20 cellular contexts compared by ENCODE assay signal in the genomic region with DNA sequence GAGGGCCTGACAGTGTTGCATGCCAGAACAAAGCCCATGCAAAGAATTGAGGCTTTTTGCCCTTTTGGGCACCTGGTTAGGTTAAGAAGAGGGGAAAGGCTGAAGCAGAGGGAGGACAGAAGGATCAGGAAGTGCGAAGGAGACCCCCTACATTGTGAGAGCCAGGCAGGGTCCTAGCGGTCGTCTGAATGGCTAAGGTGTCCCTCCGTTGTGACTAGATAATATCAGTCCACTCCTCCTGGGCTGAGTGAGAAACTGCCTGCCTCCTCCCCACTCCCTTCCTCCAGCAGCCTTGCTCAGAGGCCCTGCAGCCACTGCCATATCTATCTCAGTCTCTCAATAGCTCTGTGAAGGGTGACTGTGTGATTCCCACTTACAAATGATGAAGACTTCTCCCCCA.
DNase-seq lines count a peak whose midpoint lies in the region; ATAC-seq, FAIRE-seq and TF ChIP-seq lines count a peak whose summit lies in the region.
"Had no signal": no experiment of that assay in that cellular context is flagged by ENCODE, and none has a peak within 500 bp of the region (broad histone marks: within the 10 kb centered on the region; RNA-seq: fewer than 3 reads in every experiment).

No MANE protein-coding gene starts in this region.

- H3K4me1 ChIP-seq in K562 (replicated peaks in 1 of 2; ENCODE audit: control insufficient read depth in 2 of 2, insufficient read depth in 2 of 2, low read length in 2 of 2) (peaks cover 21 to 25% of the 10 kb centered on the region in 2 experiments), muscle layer of colon (ENCODE audit: insufficient read depth, low read length) (peaks cover 31% of the 10 kb centered on the region), rectal smooth muscle tissue (ENCODE audit: control insufficient read depth, insufficient read depth, low read length) (peaks cover 20% of the 10 kb centered on the region)
- H3K4me1 ChIP-seq: Caco-2, HAP-1 had no signal

- CTCF ChIA-PET in K562 (lab: Yijun Ruan, JAX; ENCODE audit: low intra/inter-chr PET ratio) = no interaction called here

- ATAC-seq in K562 = peak; percentile 76
- no peak for ATAC-seq in GM21526 (IDR thresholded peaks at IDR 0.05; ENCODE audit: low FRiP score, unreplicated experiment)
- ATAC-seq: GM12878, GM23338 had no signal

- peak in 1 of 4 experiments; percentile 61 for DNase-seq in K562 (ENCODE audit: extremely low read depth in 1 of 4, low spot score in 3 of 4)
- no peak for DNase-seq in GOT3 (lab: John Stamatoyannopoulos, UW)
- no peak for DNase-seq in NCI-H1092 (lab: John Stamatoyannopoulos, UW)
- DNase-seq in stimulated activated CD4-positive, alpha-beta T cell treated with anti-CD3 and anti-CD28 coated beads, Interleukin-4, amount 100 ng/mL, for 4 hours = no peak
- DNase-seq: C1 segment of cervical spinal cord; Caco-2; CD4-positive, alpha-beta memory T cell; DMS 273 treated with DMSO at 0.1 percent for 48 hours; DMS79; EL; GDM1; HFFc6 had no signal

- H2AFZ ChIP-seq in K562 (ENCODE audit: low read depth, low read length) = peak overlapping the region; percentile 33

- TF ChIP-seq RAD21 in K562 (CRISPR knock-in tag; conservative IDR thresholded peaks at IDR 0.05 in 1 of 2, IDR thresholded peaks at IDR 0.05 in 1 of 2) = no peak

- 24% methylated on average over 4 of the region's 4 CpGs for WGBS in K562 (ENCODE audit: insufficient coverage, low coverage, missing lambda C conversion rate)

- H3K9me3 ChIP-seq in K562 (replicated peaks; ENCODE audit: control insufficient read depth, insufficient read depth, low read depth, low read length) (peaks cover 8% of the 10 kb centered on the region; the same call in 1 of the 2 replicates), muscle layer of colon (ENCODE audit: low read length) (no peaks in the 10 kb centered on the region)

- POLR2A ChIA-PET in K562 (lab: Yijun Ruan, JAX) = interaction anchor here (0.5 to 1.1 kb wide), 4 partner anchors 9 to 98 kb away, joined by 3 to 4 read pairs (median 3); no protein-coding TSS in a partner anchor

- TF ChIP-seq POLR2A in K562 (conservative IDR thresholded peaks at IDR 0.05) = no peak

- in situ Hi-C loops in K562 (cut with MboI) = no loop called here

- intact Hi-C loops in K562 (cut with micrococcal nuclease) = loop anchor here (5.0 kb wide), 1 partner anchor 88 kb away; the partner anchor contains the start of gene KSR1

- no peaks in the 10 kb centered on the region for H4K20me1 ChIP-seq in K562 (replicated peaks; ENCODE audit: control insufficient read depth, insufficient read depth, low read length)

- no peak for TF ChIP-seq EP300 in K562 (IDR thresholded peaks at IDR 0.05; ENCODE audit: low read length)

- peak; percentile 56 for FAIRE-seq in K562 (lab: Jason Lieb, UNC)
- FAIRE-seq: GM12878, GM19239, H54 had no signal

- H3K27ac ChIP-seq in K562 (ENCODE audit: extremely low read depth, low read depth, low read length) (no peak overlapping the region; the same call in 2 of the 3 replicates), muscle layer of colon (ENCODE audit: low read depth, low read length) (peak overlapping the region; percentile 77), rectal smooth muscle tissue (ENCODE audit: low read depth, low read length) (peak overlapping the region; percentile 93)

- BruUV-seq in K562 (replicated peaks; lab: Mats Ljungman, UMichigan) = no TSS peak

- H3K4me3 ChIP-seq in K562 (no peak overlapping the region), muscle layer of colon (ENCODE audit: low read depth in 1 of 2, low read length in 2 of 2) (no peak overlapping the region), rectal smooth muscle tissue (ENCODE audit: low read length) (no peak overlapping the region)
- H3K4me3 ChIP-seq: GM12878, GM23338, HAP-1 had no signal

- H3K9ac ChIP-seq in K562 (ENCODE audit: insufficient read depth in 1 of 2, low read depth in 2 of 2, low read length in 2 of 2) (peak overlapping the region in 1 of 2 experiments; percentile 8; a peak in 1 of 4 replicates), muscle layer of colon (ENCODE audit: low read length) (no peak overlapping the region), rectal smooth muscle tissue (ENCODE audit: low read length) (no peak overlapping the region)

- peak overlapping the region; percentile 9; the same call in 1 of the 2 replicates for H3K4me2 ChIP-seq in K562 (ENCODE audit: insufficient read depth, low read length)
- H3K4me2 ChIP-seq: GM23338 had no signal

- no peaks in the 10 kb centered on the region for H3K36me3 ChIP-seq in K562 (ENCODE audit: control insufficient read depth, insufficient read depth, low read length)
- no peaks in the 10 kb centered on the region for H3K36me3 ChIP-seq in muscle layer of colon (ENCODE audit: insufficient read depth, low read length)
- no peaks in the 10 kb centered on the region for H3K36me3 ChIP-seq in rectal smooth muscle tissue (ENCODE audit: control insufficient read depth, insufficient read depth, low read length)
- H3K36me3 ChIP-seq: HAP-1 had no signal

- H3K9me1 ChIP-seq in K562 (ENCODE audit: control insufficient read depth, insufficient read depth, low read length) = no peaks in the 10 kb centered on the region

- no peaks in the 10 kb centered on the region for H3K79me2 ChIP-seq in K562 (ENCODE audit: control insufficient read depth, insufficient read depth, low read length)

- no peak for TF ChIP-seq CTCF in K562 (IDR thresholded peaks at IDR 0.05 in 2 of 3, conservative IDR thresholded peaks at IDR 0.05 in 1 of 3; ENCODE audit: insufficient read depth in 2 of 3, low read depth in 1 of 3, low read length in 3 of 3)

- H3K27me3 ChIP-seq in K562 (ENCODE audit: control insufficient read depth in 2 of 2, insufficient read depth in 2 of 2, low read length in 2 of 2) (no peaks in the 10 kb centered on the region), muscle layer of colon (ENCODE audit: control insufficient read depth in 1 of 2, insufficient read depth in 2 of 2, low read length in 2 of 2) (no peaks in the 10 kb centered on the region), rectal smooth muscle tissue (ENCODE audit: control insufficient read depth, insufficient read depth, low read length) (no peaks in the 10 kb centered on the region)

TF ChIP-seq in K562, 482 proteins besides CTCF, POLR2A, EP300 and RAD21 (continues in another document):
- TF ChIP-seq L3MBTL2 (IDR thresholded peaks at IDR 0.05) (peak; percentile 22; the same call in 1 of the 2 replicates), ZBTB8A (IDR thresholded peaks at IDR 0.05; ENCODE audit: partially characterized antibody) (no peak), ZNF263 (CRISPR knock-in tag; IDR thresholded peaks at IDR 0.05; ENCODE audit: borderline replicate concordance) (no peak)
